In genomic region chr10:69885379-69886156, GRCh38 we compare ENCODE assay signal across 9 cellular contexts.
DNase-seq lines count a peak whose midpoint lies in the region; ATAC-seq and TF ChIP-seq lines count a peak whose summit lies in the region.
"Had no signal": no experiment of that assay in that cellular context is flagged by ENCODE, and none has a peak within 500 bp of the region (broad histone marks: within the 10 kb centered on the region; RNA-seq: fewer than 3 reads in every experiment).

No MANE protein-coding gene starts in this region.

- H3K4me3 Mint-ChIP-seq in nephron: no peak overlapping the region
- H3K4me3 Mint-ChIP-seq: activated naive CD4-positive, alpha-beta T cell treated with anti-CD3 and anti-CD28 coated beads for 36 hours had no signal

- H3K4me1 Mint-ChIP-seq in nephron: peaks cover 41% of the 10 kb centered on the region

- H3K27me3 Mint-ChIP-seq in nephron (ENCODE audit: low read depth): peaks cover 7% of the 10 kb centered on the region

- TF ChIP-seq CTCF in choroid plexus epithelial cell (conservative IDR thresholded peaks at IDR 0.05; ENCODE audit: low read depth, low read length) (peak; percentile 68), nephron (IDR thresholded peaks at IDR 0.05; ENCODE audit: unreplicated experiment in 3 of 3) (peak; percentile 40 to 49 (median 41))

- H3K27ac Mint-ChIP-seq in nephron: no peak overlapping the region
- H3K27ac Mint-ChIP-seq: activated naive CD4-positive, alpha-beta T cell treated with anti-CD3 and anti-CD28 coated beads for 36 hours had no signal

- H3K9me3 Mint-ChIP-seq in nephron: no peaks in the 10 kb centered on the region
- H3K9me3 Mint-ChIP-seq: activated naive CD4-positive, alpha-beta T cell treated with anti-CD3 and anti-CD28 coated beads for 36 hours had no signal

- peaks cover 4% of the 10 kb centered on the region for H3K36me3 Mint-ChIP-seq in nephron (ENCODE audit: low read depth)

- ATAC-seq in left lobe of liver: no peak

- H3K4me3 ChIP-seq in choroid plexus epithelial cell (ENCODE audit: low read depth, low read length): no peak overlapping the region

- DNase-seq in AG20443 (ENCODE audit: low spot score): peak; percentile 64
- peak; percentile 44 for DNase-seq in HT-29 (ENCODE audit: low spot score)
- peak; percentile 48 for DNase-seq in choroid plexus epithelial cell (ENCODE audit: low read depth)
- DNase-seq in activated naive CD4-positive, alpha-beta T cell treated with anti-CD3 and anti-CD28 coated beads, Interleukin-2, amount 50 U/mL, for 16 hours: no peak
- DNase-seq in T-helper 2 cell: no peak
- no peak for DNase-seq in left lobe of liver (ENCODE audit: low spot score)
- no peak for DNase-seq in mucosa of gallbladder (ENCODE audit: low spot score)
- DNase-seq: activated naive CD4-positive, alpha-beta T cell treated with anti-CD3 and anti-CD28 coated beads for 36 hours had no signal

Comparison
In these comparisons a context has a peak if more than half of its experiments do, and no peak if none do; other contexts are left out.
1. DNase-seq: peak in AG20443 (single experiment), HT-29 (single experiment) and choroid plexus epithelial cell (single experiment); none in activated naive CD4-positive, alpha-beta T cell treated with anti-CD3 and anti-CD28 coated beads, Interleukin-2, amount 50 U/mL, for 16 hours (single experiment), T-helper 2 cell (0 of 5), left lobe of liver (single experiment) and mucosa of gallbladder (single experiment).